In genomic region chr1:207052736-207053545, GRCh38 we compare ENCODE assay signal across 8 cellular contexts. TPM values are rescaled to one million over a fixed set of nuclear protein-coding genes. Genes with fewer than 3 reads are reported as not detected.
DNase-seq lines count a peak whose midpoint lies in the region; ATAC-seq and TF ChIP-seq lines count a peak whose summit lies in the region.

TSS of gene PFKFB2 (plus strand) at chr1:207053275. CDS start at chr1:207054718, 1,443 bp downstream.

- peaks cover 18% of the 10 kb centered on the region for H3K36me3 Mint-ChIP-seq in activated CD4-positive, alpha-beta memory T cell treated with anti-CD3 and anti-CD28 coated beads, Interleukin-2, amount 10 ng/mL, durations not matched to agents 7 days and 5 days (ENCODE audit: low read depth)

- CTCF ChIA-PET in BJ (lab: Yijun Ruan, JAX): interaction anchor here (0.9 to 1.6 kb wide), 6 partner anchors 18 to 352 kb away, joined by 3 to 5 read pairs (median 3); no protein-coding TSS in a partner anchor
- CTCF ChIA-PET in activated CD4-positive, alpha-beta memory T cell treated with anti-CD3 and anti-CD28 coated beads, Interleukin-2, amount 10 ng/mL, durations not matched to agents 7 days and 5 days (lab: Charles Lee): interaction anchor here (0.6 to 1.8 kb wide), 13 partner anchors 9 to 447 kb away, joined by 3 to 6 read pairs (median 3); no protein-coding TSS in a partner anchor

- peak within 1 kb of the TSS; percentile 53 for H3K4me3 ChIP-seq in BJ (ENCODE audit: low read depth, low read length)
- peak within 1 kb of the TSS; percentile 60 to 68 for H3K4me3 ChIP-seq in left lung

- no peaks in the 10 kb centered on the region for H3K9me3 ChIP-seq in left lung

- POLR2A ChIA-PET in BJ (lab: Charles Lee): interaction anchor here (0.8 kb wide), 1 partner anchor 47 kb away, joined by 3 read pairs; no protein-coding TSS in a partner anchor
- POLR2A ChIA-PET in activated CD4-positive, alpha-beta memory T cell treated with anti-CD3 and anti-CD28 coated beads, Interleukin-2, amount 10 ng/mL, durations not matched to agents 7 days and 5 days (lab: Charles Lee): interaction anchor here (0.6 to 2.1 kb wide), 10 partner anchors 11 to 699 kb away, joined by 3 to 16 read pairs (median 3); partner anchors contain the start of genes CD46 and FCMR

- H3K9me3 Mint-ChIP-seq in activated CD4-positive, alpha-beta memory T cell treated with anti-CD3 and anti-CD28 coated beads, Interleukin-2, amount 10 ng/mL, durations not matched to agents 7 days and 5 days: no peaks in the 10 kb centered on the region

- intact Hi-C loops in left lung (cut with DNase I): no loop called here

- peak within 1 kb of the TSS; percentile 71 for H3K27ac Mint-ChIP-seq in activated CD4-positive, alpha-beta memory T cell treated with anti-CD3 and anti-CD28 coated beads, Interleukin-2, amount 10 ng/mL, durations not matched to agents 7 days and 5 days

- ATAC-seq in GM19324 (IDR thresholded peaks at IDR 0.05; ENCODE audit: low FRiP score, unreplicated experiment): peak; percentile 67
- peak; percentile 64 for ATAC-seq in HG03457 (IDR thresholded peaks at IDR 0.05; ENCODE audit: unreplicated experiment)
- ATAC-seq in left lung: peak; percentile 85

- TF ChIP-seq CTCF in BJ (IDR thresholded peaks at IDR 0.05; ENCODE audit: insufficient read depth, low read depth, low read length) (no peak), left lung (IDR thresholded peaks at IDR 0.05) (peak in 1 of 2 donors; percentile 45)

- H3K4me3 Mint-ChIP-seq in activated CD4-positive, alpha-beta memory T cell treated with anti-CD3 and anti-CD28 coated beads, Interleukin-2, amount 10 ng/mL, durations not matched to agents 7 days and 5 days: peak within 1 kb of the TSS; percentile 79

- H3K4me1 ChIP-seq in left lung: peaks cover 15 to 65% of the 10 kb centered on the region in 2 donors

- H3K27me3 ChIP-seq in BJ (ENCODE audit: control insufficient read depth, insufficient read depth, low read length) (no peaks in the 10 kb centered on the region), left lung (no peaks in the 10 kb centered on the region)

- peaks cover 22% of the 10 kb centered on the region for H3K27me3 Mint-ChIP-seq in activated CD4-positive, alpha-beta memory T cell treated with anti-CD3 and anti-CD28 coated beads, Interleukin-2, amount 10 ng/mL, durations not matched to agents 7 days and 5 days

- peaks cover 4% of the 10 kb centered on the region for H3K36me3 ChIP-seq in BJ (ENCODE audit: control insufficient read depth, insufficient read depth, low read length)
- H3K36me3 ChIP-seq in left lung: peaks cover 0 to 16% of the 10 kb centered on the region in 2 donors

- H3K4me1 Mint-ChIP-seq in activated CD4-positive, alpha-beta memory T cell treated with anti-CD3 and anti-CD28 coated beads, Interleukin-2, amount 10 ng/mL, durations not matched to agents 7 days and 5 days: peaks cover 53% of the 10 kb centered on the region

- H3K27ac ChIP-seq in left lung: peak within 1 kb of the TSS; percentile 91 to 94

- DNase-seq in BJ (ENCODE audit: low read depth) (peak; percentile 65), NCI-H69 (lab: John Stamatoyannopoulos, UW) (peak; percentile 100), dermis microvascular lymphatic vessel endothelial cell (ENCODE audit: low read depth in 2 of 2) (peak; percentile 52 to 72), left lung (peak; percentile 98 to 99)
- DNase-seq in activated CD4-positive, alpha-beta memory T cell treated with anti-CD3 and anti-CD28 coated beads, Interleukin-2, amount 10 ng/mL, durations not matched to agents 7 days and 5 days: peak; percentile 93
- DNase-seq in stimulated activated CD4-positive, alpha-beta T cell treated with anti-CD3 and anti-CD28 coated beads, Interleukin-2, amount 100 ng/mL, for 24 hours: peak; percentile 95 to 98

RNA-seq across cellular contexts. Expression of gene PFKFB2, which starts in this region (rescaled TPM):
- 1.5 and 1.9 TPM in 2 replicates for polyA plus RNA-seq in BJ (2011; rRNA removed)
- 1.2 and 1.8 TPM in 2 replicates for polyA minus RNA-seq in BJ (2011; rRNA and poly(A)+ RNA removed)
- total RNA-seq in activated CD4-positive, alpha-beta memory T cell treated with anti-CD3 and anti-CD28 coated beads, Interleukin-2, amount 10 ng/mL, durations not matched to agents 7 days and 5 days: 1 to 10 TPM; 1.5 to 1.7 TPM
- total RNA-seq in dermis microvascular lymphatic vessel endothelial cell (0.90 and 1.5 TPM in 2 replicates), left lung (10 to 100 TPM; 52.6 to 63.8 TPM)

Comparison
In these comparisons a context has a peak if more than half of its experiments do, and no peak if none do; other contexts are left out.
1. Peak in every context shown above with its lines: DNase-seq, ATAC-seq, H3K4me3 ChIP-seq and H3K27ac ChIP-seq.
2. RNA of gene PFKFB2 (total RNA-seq): 52.6 to 63.8 TPM in left lung; 1.5 to 1.7 TPM in activated CD4-positive, alpha-beta memory T cell treated with anti-CD3 and anti-CD28 coated beads, Interleukin-2, amount 10 ng/mL, durations not matched to agents 7 days and 5 days and 0.90 to 1.5 TPM in dermis microvascular lymphatic vessel endothelial cell; every median in the first group is over 10 times any median in the second.